Comparison of ENCODE assay signal across 14 cellular contexts in genomic region chr9:73437758-73438157, GRCh38.
DNase-seq lines count a peak whose midpoint lies in the region; ATAC-seq, FAIRE-seq and TF ChIP-seq lines count a peak whose summit lies in the region.
"Had no signal": no experiment of that assay in that cellular context is flagged by ENCODE, and none has a peak within 500 bp of the region (broad histone marks: within the 10 kb centered on the region; RNA-seq: fewer than 3 reads in every experiment).

No MANE protein-coding gene starts in this region.

- no peak overlapping the region for H2AK5ac ChIP-seq in H1 (ENCODE audit: low read depth, low read length)

- H3K9me3 ChIP-seq in H1 (ENCODE audit: insufficient read depth in 2 of 2, low read depth in 1 of 2, low read length in 1 of 2), result no peaks in the 10 kb centered on the region
- H3K9me3 ChIP-seq in upper lobe of left lung, result no peaks in the 10 kb centered on the region
- H3K9me3 ChIP-seq: left ventricle myocardium inferior, transverse colon had no signal

- TF ChIP-seq RAD21 in H1 (IDR thresholded peaks at IDR 0.05 in 1 of 2, conservative IDR thresholded peaks at IDR 0.05 in 1 of 2; ENCODE audit: low read depth in 2 of 2, low read length in 2 of 2), result no peak

- 95% methylated on average over 1 of the region's 1 CpG; no CpG with 5 or more reads in 1 of the 2 experiments for WGBS in H1 (ENCODE audit: extremely low coverage in 1 of 2, insufficient coverage in 1 of 2, insufficient read length in 1 of 2, insufficient replicate concordance in 2 of 2, low coverage in 1 of 2, low lambda C conversion rate in 2 of 2, missing lambda C conversion rate in 1 of 2), 2 experiments
- WGBS in upper lobe of left lung, 2 donors, result 41 to 47% methylated on average over 1 of the region's 1 CpG

- no peak overlapping the region for H3K4me2 ChIP-seq in GM23338
- no peak overlapping the region for H3K4me2 ChIP-seq in H1 (ENCODE audit: insufficient read depth in 1 of 2, low read depth in 2 of 2, low read length in 2 of 2)

- H3K79me1 ChIP-seq in H1 (ENCODE audit: low read depth, low read length), result no peaks in the 10 kb centered on the region

- no peak overlapping the region for H3K23ac ChIP-seq in H1 (ENCODE audit: insufficient read length)

- H4K20me1 ChIP-seq in GM23338 (replicated peaks; ENCODE audit: insufficient read depth) (no peaks in the 10 kb centered on the region), H1 (replicated peaks in 1 of 2; ENCODE audit: control insufficient read depth in 1 of 2, insufficient read depth in 2 of 2, low read length in 2 of 2) (no peaks in the 10 kb centered on the region)

- no peak overlapping the region for H3K56ac ChIP-seq in H1 (replicated peaks; ENCODE audit: insufficient read length, low read depth, low read length)

- no peaks in the 10 kb centered on the region for H3K36me3 Mint-ChIP-seq in GM23338 (ENCODE audit: low read depth)

- no peaks in the 10 kb centered on the region for H3K9me2 ChIP-seq in GM23338 (ENCODE audit: insufficient read depth)

- H3K27me3 Mint-ChIP-seq in GM23338 (ENCODE audit: insufficient read depth, low read depth, poor library complexity), result peaks cover 2% of the 10 kb centered on the region
- H3K27me3 Mint-ChIP-seq: effector memory CD8-positive, alpha-beta T cell had no signal

- H3K18ac ChIP-seq in H1 (ENCODE audit: extremely low read depth, low read length), result no peak overlapping the region

- no peak overlapping the region for H4K91ac ChIP-seq in H1 (replicated peaks; ENCODE audit: insufficient read length, low read length)

- CTCF ChIA-PET in H1 (lab: Charles Lee; ENCODE audit: partially characterized antibody), result no interaction called here

- H3K4me1 ChIP-seq in GM23338 (ENCODE audit: insufficient read depth) (peaks cover 12% of the 10 kb centered on the region; the same call in 1 of the 2 replicates), H1 (replicated peaks in 1 of 4; ENCODE audit: control insufficient read depth in 3 of 4, insufficient read depth in 4 of 4, low read length in 3 of 4) (peaks cover 0 to 5% (median 2%) of the 10 kb centered on the region in 4 experiments; a peak in 2 of 7 replicates), upper lobe of left lung (no peaks in the 10 kb centered on the region)
- H3K4me1 ChIP-seq: left ventricle myocardium inferior, transverse colon had no signal

- H3K27me3 ChIP-seq in GM23338 (ENCODE audit: insufficient read depth), result no peaks in the 10 kb centered on the region
- H3K27me3 ChIP-seq in H1 (replicated peaks in 1 of 4; ENCODE audit: control insufficient read depth in 3 of 4, extremely low read depth in 1 of 4, insufficient read depth in 3 of 4, low read length in 3 of 4), result no peaks in the 10 kb centered on the region
- H3K27me3 ChIP-seq in upper lobe of left lung, result no peaks in the 10 kb centered on the region
- H3K27me3 ChIP-seq: transverse colon had no signal

- H2BK5ac ChIP-seq in H1 (ENCODE audit: low read depth, low read length), result no peak overlapping the region

- H2BK15ac ChIP-seq in H1 (ENCODE audit: low read length), result no peak overlapping the region

- POLR2A ChIA-PET in H1 (lab: Charles Lee; ENCODE audit: partially characterized antibody), result no interaction called here

- H3K4ac ChIP-seq in H1 (replicated peaks; ENCODE audit: insufficient read length, low read depth, low read length), result no peak overlapping the region

- DNase-seq in GM23338 (ENCODE audit: low spot score) (no peak), H1 (ENCODE audit: low read depth in 1 of 2, low spot score in 2 of 2) (no peak), COR-L47 (lab: John Stamatoyannopoulos, UW) (no peak), NCI-H1930 (lab: John Stamatoyannopoulos, UW) (no peak), upper lobe of left lung (no peak)
- DNase-seq: activated T-cell treated with anti-CD3 and anti-CD28 coated beads, Interleukin-2, amount 50 U/mL, for 48 hours; effector memory CD8-positive, alpha-beta T cell; left ventricle myocardium inferior; NCI-H2029; transverse colon had no signal

- H2AFZ ChIP-seq in GM23338 (peak overlapping the region; percentile 23; the same call in 1 of the 2 replicates), H1 (ENCODE audit: low read length) (no peak overlapping the region)

- no peak for FAIRE-seq in H1 (lab: Jason Lieb, UNC)

- no peak for TF ChIP-seq POLR2A in H1 (IDR thresholded peaks at IDR 0.05; ENCODE audit: control extremely low read depth in 1 of 2, low read depth in 2 of 2, low read length in 2 of 2)
- no peak for TF ChIP-seq POLR2A in upper lobe of left lung (IDR thresholded peaks at IDR 0.05)

- H3K79me2 ChIP-seq in GM23338 (replicated peaks; ENCODE audit: insufficient read depth), result no peaks in the 10 kb centered on the region
- no peaks in the 10 kb centered on the region for H3K79me2 ChIP-seq in H1 (ENCODE audit: control insufficient read depth in 1 of 2, insufficient read depth in 2 of 2, low read length in 2 of 2)

- no peak overlapping the region for H4K5ac ChIP-seq in H1 (ENCODE audit: insufficient read length, low read depth, low read length)

- no peak overlapping the region for H3K27ac ChIP-seq in GM23338 (ENCODE audit: low read depth)
- H3K27ac ChIP-seq in H1 (ENCODE audit: low read depth, low read length), result no peak overlapping the region
- H3K27ac ChIP-seq in upper lobe of left lung, result no peak overlapping the region
- H3K27ac ChIP-seq: left ventricle myocardium inferior, transverse colon had no signal

- no peaks in the 10 kb centered on the region for H3K9me3 Mint-ChIP-seq in GM23338
- H3K9me3 Mint-ChIP-seq: T-helper 1 cell treated with Interleukin-12 subunit alpha and Interleukin-12 subunit beta and Interleukin-4 antibody, amounts not matched to agents 30 μg/mL and 1 μg/mL, for 36 hours had no signal

- H3K4me3 Mint-ChIP-seq in GM23338, result no peak overlapping the region
- H3K4me3 Mint-ChIP-seq: effector memory CD8-positive, alpha-beta T cell; T-helper 1 cell treated with Interleukin-12 subunit alpha and Interleukin-12 subunit beta and Interleukin-4 antibody, amounts not matched to agents 30 μg/mL and 1 μg/mL, for 36 hours had no signal

- no peak for TF ChIP-seq CTCF in GM23338 (conservative IDR thresholded peaks at IDR 0.05; ENCODE audit: low read depth in 2 of 2)
- TF ChIP-seq CTCF in H1 (IDR thresholded peaks at IDR 0.05; ENCODE audit: control extremely low read depth in 1 of 3, insufficient read depth in 1 of 3, low read depth in 1 of 3, low read length in 3 of 3), result no peak
- no peak for TF ChIP-seq CTCF in upper lobe of left lung (IDR thresholded peaks at IDR 0.05)

- H3K9ac ChIP-seq in H1 (replicated peaks in 1 of 4; ENCODE audit: extremely low read depth in 1 of 4, low read depth in 3 of 4, low read length in 3 of 4), result no peak overlapping the region

- H3K23me2 ChIP-seq in H1 (ENCODE audit: low read depth, low read length), result no peaks in the 10 kb centered on the region

- H2BK120ac ChIP-seq in H1 (replicated peaks; ENCODE audit: low read depth, low read length), result no peak overlapping the region

- H3K14ac ChIP-seq in H1 (ENCODE audit: insufficient read length), result no peak overlapping the region

- ATAC-seq in GM18498 (IDR thresholded peaks at IDR 0.05; ENCODE audit: unreplicated experiment) (peak; percentile 75), GM23338 (no peak), HG03565 (IDR thresholded peaks at IDR 0.05; ENCODE audit: unreplicated experiment) (peak; percentile 88), GM21447 (IDR thresholded peaks at IDR 0.05; ENCODE audit: unreplicated experiment) (no peak), upper lobe of left lung (ENCODE audit: low FRiP score in 2 of 2) (no peak)
- ATAC-seq: effector memory CD8-positive, alpha-beta T cell had no signal

- H4K8ac ChIP-seq in H1 (ENCODE audit: extremely low read depth, insufficient read depth, low read length), result no peak overlapping the region

- no peak overlapping the region for H2BK20ac ChIP-seq in H1 (ENCODE audit: low read length)

- H3K36me3 ChIP-seq in GM23338 (ENCODE audit: insufficient read depth) (no peaks in the 10 kb centered on the region), H1 (ENCODE audit: control insufficient read depth in 2 of 4, insufficient read depth in 4 of 4, low read length in 3 of 4) (no peaks in the 10 kb centered on the region), upper lobe of left lung (no peaks in the 10 kb centered on the region)
- H3K36me3 ChIP-seq: left ventricle myocardium inferior, transverse colon had no signal

- H3K4me3 ChIP-seq in GM23338 (no peak overlapping the region), H1 (ENCODE audit: extremely low read depth in 1 of 4, insufficient read depth in 2 of 4, low read depth in 3 of 4, low read length in 4 of 4) (no peak overlapping the region), upper lobe of left lung (no peak overlapping the region)
- H3K4me3 ChIP-seq: left ventricle myocardium inferior, transverse colon had no signal

- TF ChIP-seq EP300 in H1 (IDR thresholded peaks at IDR 0.05; ENCODE audit: borderline replicate concordance in 1 of 2, low read depth in 2 of 2, low read length in 2 of 2) (no peak), upper lobe of left lung (IDR thresholded peaks at IDR 0.05) (no peak)

- H2BK12ac ChIP-seq in H1 (ENCODE audit: low read depth, low read length), result peak overlapping the region; percentile 43; the same call in 1 of the 2 replicates

- no peak overlapping the region for H3K27ac Mint-ChIP-seq in GM23338
- H3K27ac Mint-ChIP-seq: effector memory CD8-positive, alpha-beta T cell; T-helper 1 cell treated with Interleukin-12 subunit alpha and Interleukin-12 subunit beta and Interleukin-4 antibody, amounts not matched to agents 30 μg/mL and 1 μg/mL, for 36 hours had no signal

- H3K4me1 Mint-ChIP-seq in GM23338, result peaks cover 19% of the 10 kb centered on the region; the same call in 2 of the 3 replicates

- no peaks in the 10 kb centered on the region for H3F3A ChIP-seq in GM23338 (replicated peaks; ENCODE audit: low read depth)

TF ChIP-seq in H1, 55 proteins besides CTCF, POLR2A, EP300 and RAD21 (continues in another document):
- TF ChIP-seq ATF3 (IDR thresholded peaks at IDR 0.05; ENCODE audit: insufficient read depth, low read depth, low read length) (no peak), CREB1 (IDR thresholded peaks at IDR 0.05) (no peak), CTBP2 (IDR thresholded peaks at IDR 0.05; ENCODE audit: borderline replicate concordance, insufficient read depth, insufficient read length, low read length) (no peak), KDM1A (IDR thresholded peaks at IDR 0.05; ENCODE audit: borderline replicate concordance, low read length) (no peak)

Comparison
In these comparisons a context has a peak if more than half of its experiments do, and no peak if none do; other contexts are left out.
1. ATAC-seq: peak in GM18498 (single experiment) and HG03565 (single experiment); none in GM23338 (single experiment), GM21447 (single experiment) and upper lobe of left lung (0 of 2).